2 cellular contexts compared by ENCODE assay signal in the genomic region with DNA sequence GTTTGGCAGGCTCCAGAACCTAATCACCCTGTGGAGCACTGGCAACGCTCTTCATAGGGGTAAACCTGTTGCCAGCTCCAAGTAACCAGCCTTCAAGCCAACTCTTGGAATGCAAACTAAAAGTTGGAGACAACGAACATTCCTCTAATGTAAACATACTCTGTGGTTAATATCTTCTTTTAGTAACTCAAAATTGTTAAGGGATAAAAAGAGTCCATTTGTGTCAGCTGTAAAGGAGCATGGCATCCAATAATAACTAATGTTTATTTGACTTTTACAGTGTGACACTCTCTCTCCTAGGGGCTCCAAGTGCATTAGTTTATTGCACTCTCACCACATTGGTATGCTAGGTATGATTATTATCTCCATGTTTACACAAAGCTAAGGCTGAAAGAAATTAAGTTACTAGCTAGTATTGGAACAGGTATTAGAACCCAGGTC.
TF ChIP-seq lines count a peak whose summit lies in the region.

No MANE protein-coding gene starts in this region.

TF ChIP-seq in GM23338, 12 proteins besides CTCF, POLR2A, EP300 and RAD21:
- no peak for TF ChIP-seq STAT1 (IDR thresholded peaks at IDR 0.05; ENCODE audit: unreplicated experiment)
TF ChIP-seq in GM23338: peak in this region for 0.

TF ChIP-seq in H1, 55 proteins besides CTCF, POLR2A, EP300 and RAD21:
- TF ChIP-seq FOSL1 (IDR thresholded peaks at IDR 0.05; ENCODE audit: insufficient read depth, low read depth, low read length) = no peak
- TF ChIP-seq YY1 (IDR thresholded peaks at IDR 0.05; ENCODE audit: low read depth, low read length) = no peak
- no peak for TF ChIP-seq RXRA (IDR thresholded peaks at IDR 0.05; ENCODE audit: insufficient read depth, low read depth, low read length)
- no peak for TF ChIP-seq SP1 (IDR thresholded peaks at IDR 0.05; ENCODE audit: low read depth, low read length)
- TF ChIP-seq BCL11A (IDR thresholded peaks at IDR 0.05; ENCODE audit: low read depth in 2 of 2, low read length in 2 of 2) = no peak
- no peak for TF ChIP-seq NRF1 (IDR thresholded peaks at IDR 0.05; ENCODE audit: low read depth, low read length)
- no peak for TF ChIP-seq RFX5 (IDR thresholded peaks at IDR 0.05; ENCODE audit: borderline replicate concordance, low read depth, low read length)
- no peak for TF ChIP-seq CTBP2 (IDR thresholded peaks at IDR 0.05; ENCODE audit: borderline replicate concordance, insufficient read depth, insufficient read length, low read length)
- TF ChIP-seq ATF3 (IDR thresholded peaks at IDR 0.05; ENCODE audit: insufficient read depth, low read depth, low read length) = no peak
- TF ChIP-seq PHF8 (conservative IDR thresholded peaks at IDR 0.05; ENCODE audit: low read depth, low read length) = no peak
- no peak for TF ChIP-seq RNF2 (IDR thresholded peaks at IDR 0.05; ENCODE audit: borderline replicate concordance, low read depth, low read length, missing control alignments, poor library complexity, severe bottlenecking)
- no peak for TF ChIP-seq NANOG (IDR thresholded peaks at IDR 0.05; ENCODE audit: insufficient read depth, low read depth, low read length, poor library complexity, severe bottlenecking)
